ENCODE assay signal across 27 cellular contexts in genomic region chr9:79945495-79945894, GRCh38.
"Had no signal": no experiment of that assay in that cellular context is flagged by ENCODE, and none has a peak within 500 bp of the region (broad histone marks: within the 10 kb centered on the region; RNA-seq: fewer than 3 reads in every experiment).

No MANE protein-coding gene starts in this region.

- ATAC-seq: activated T-cell treated with anti-CD3 and anti-CD28 coated beads, Interleukin-2, amount 50 U/mL, for 72 hours; body of pancreas; esophagus mucosa; foreskin keratinocyte; heart left ventricle; mucosa of descending colon; natural killer cell treated with Interleukin-12 subunit alpha and Interleukin-12 subunit beta and Interleukin-15 and Interleukin-18, amount 100 ng/mL, for 72 hours; right cardiac atrium had no signal

- DNase-seq: activated CD4-positive, alpha-beta T cell treated with anti-CD3 and anti-CD28 coated beads for 4 hours; activated CD4-positive, alpha-beta T cell treated with anti-CD3 and anti-CD28 coated beads, Interleukin-2, amount 50 U/mL, for 4 hours; activated naive CD4-positive, alpha-beta T cell; activated T-cell treated with anti-CD3 and anti-CD28 coated beads for 4 hours; activated T-cell treated with anti-CD3 and anti-CD28 coated beads, Interleukin-2, amount 50 U/mL, for 72 hours; adrenal gland; aorta; body of pancreas; cerebellar nuclear complex; cortex of kidney; foreskin keratinocyte; heart left ventricle; kidney glomerular epithelial cell; left ventricle myocardium inferior; mucosa of descending colon; right cardiac atrium; stimulated activated CD4-positive, alpha-beta T cell treated with anti-CD3 and anti-CD28 coated beads, Interleukin-2, amount 100 ng/mL, for 48 hours; stimulated activated naive CD8-positive, alpha-beta T cell treated with anti-CD3 and anti-CD28 coated beads, Interleukin-15, amount 100 ng/mL, for 72 hours; substantia nigra; uterus had no signal

- H3K9me3 Mint-ChIP-seq: activated T-cell treated with anti-CD3 and anti-CD28 coated beads, Interleukin-2, amount 50 U/mL, for 72 hours; natural killer cell treated with Interleukin-12 subunit alpha and Interleukin-12 subunit beta and Interleukin-15 and Interleukin-18, amount 100 ng/mL, for 72 hours; stimulated activated naive CD8-positive, alpha-beta T cell treated with anti-CD3 and anti-CD28 coated beads, Interleukin-15, amount 100 ng/mL, for 72 hours; T-helper 2 cell treated with Interferon-gamma antibody and Interleukin-4, amounts not matched to agents 5 μg/mL and 100 μg/mL, for 36 hours had no signal

- H3K9me3 ChIP-seq: adrenal gland, body of pancreas, left ventricle myocardium inferior, mucosa of descending colon, uterus had no signal

- H3K4me3 ChIP-seq: adrenal gland, body of pancreas, cardiac muscle cell, heart left ventricle, left ventricle myocardium inferior, lung, mucosa of descending colon, uterus had no signal

- H3K27ac ChIP-seq: adrenal gland, body of pancreas, cardiac muscle cell, foreskin keratinocyte, heart left ventricle, left ventricle myocardium inferior, uterus had no signal

- H3K4me1 ChIP-seq: adrenal gland, body of pancreas, uterus had no signal

- H3K4me1 Mint-ChIP-seq: stimulated activated naive CD8-positive, alpha-beta T cell treated with anti-CD3 and anti-CD28 coated beads, Interleukin-15, amount 100 ng/mL, for 72 hours had no signal

- H3K27me3 Mint-ChIP-seq: activated naive CD8-positive, alpha-beta T cell; natural killer cell treated with Interleukin-12 subunit alpha and Interleukin-12 subunit beta and Interleukin-15 and Interleukin-18, amount 100 ng/mL, for 72 hours; stimulated activated naive CD8-positive, alpha-beta T cell treated with anti-CD3 and anti-CD28 coated beads, Interleukin-15, amount 100 ng/mL, for 72 hours had no signal

- H3K27me3 ChIP-seq: adrenal gland, body of pancreas, cardiac muscle cell, foreskin keratinocyte, heart left ventricle, uterus had no signal

- H3K4me3 Mint-ChIP-seq: activated naive CD8-positive, alpha-beta T cell; activated T-cell treated with anti-CD3 and anti-CD28 coated beads, Interleukin-2, amount 50 U/mL, for 72 hours; natural killer cell treated with Interleukin-12 subunit alpha and Interleukin-12 subunit beta and Interleukin-15 and Interleukin-18, amount 100 ng/mL, for 72 hours; stimulated activated naive CD8-positive, alpha-beta T cell treated with anti-CD3 and anti-CD28 coated beads, Interleukin-15, amount 100 ng/mL, for 72 hours; T-helper 2 cell treated with Interferon-gamma antibody and Interleukin-4, amounts not matched to agents 5 μg/mL and 100 μg/mL, for 36 hours; type B pancreatic cell had no signal

- H3K27ac Mint-ChIP-seq: activated naive CD8-positive, alpha-beta T cell; activated T-cell treated with anti-CD3 and anti-CD28 coated beads, Interleukin-2, amount 50 U/mL, for 72 hours; natural killer cell treated with Interleukin-12 subunit alpha and Interleukin-12 subunit beta and Interleukin-15 and Interleukin-18, amount 100 ng/mL, for 72 hours; T-helper 2 cell treated with Interferon-gamma antibody and Interleukin-4, amounts not matched to agents 5 μg/mL and 100 μg/mL, for 36 hours; type B pancreatic cell had no signal

- H3K36me3 ChIP-seq: adrenal gland, cardiac muscle cell, heart left ventricle, left ventricle myocardium inferior, uterus had no signal

- H3K36me3 Mint-ChIP-seq: activated naive CD8-positive, alpha-beta T cell; natural killer cell treated with Interleukin-12 subunit alpha and Interleukin-12 subunit beta and Interleukin-15 and Interleukin-18, amount 100 ng/mL, for 72 hours; type B pancreatic cell had no signal
